Comparison of ENCODE assay signal across 9 cellular contexts in the genomic region with DNA sequence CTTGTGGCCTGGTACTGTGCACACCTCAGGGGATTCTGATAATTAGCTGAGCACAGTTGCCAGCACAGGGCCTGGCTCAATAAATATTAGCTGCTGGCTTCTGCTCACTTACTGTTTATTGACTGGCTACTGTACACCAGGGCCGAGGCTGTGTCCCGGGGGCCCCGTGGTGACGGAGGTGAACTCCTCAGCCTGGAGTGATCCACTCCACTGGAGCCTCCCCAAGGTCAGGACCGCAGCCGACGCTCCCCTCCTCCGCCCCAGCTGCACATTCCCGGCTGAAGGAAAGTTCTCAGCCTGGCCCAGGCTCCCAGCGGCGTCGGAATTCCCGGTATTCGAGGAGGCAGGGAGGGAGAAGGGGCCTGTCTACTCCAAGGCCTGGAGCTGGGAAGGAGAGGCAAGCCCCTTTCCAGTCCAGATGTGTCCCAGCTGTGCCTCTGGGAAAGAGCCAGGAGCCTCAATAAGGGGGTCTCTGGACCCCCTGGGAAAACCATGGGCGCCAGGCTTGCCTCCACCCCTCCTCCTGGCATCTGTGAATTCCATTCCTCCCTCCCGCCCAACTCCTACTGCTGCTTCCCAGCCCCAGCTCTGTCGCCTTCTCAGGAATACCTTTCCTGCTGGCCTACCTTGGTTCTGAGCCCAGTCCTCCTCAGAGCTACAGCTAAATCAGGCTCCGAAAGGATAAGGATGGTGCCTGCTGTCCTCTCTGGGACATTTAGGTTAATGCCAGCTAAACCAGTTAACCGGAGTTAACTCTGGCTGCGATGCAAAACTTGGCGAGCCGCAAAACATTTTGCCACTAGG. TPM values are rescaled to one million over a fixed set of nuclear protein-coding genes. Genes with fewer than 3 reads are reported as not detected.
DNase-seq lines count a peak whose midpoint lies in the region; ATAC-seq and TF ChIP-seq lines count a peak whose summit lies in the region.
"Had no signal": no experiment of that assay in that cellular context is flagged by ENCODE, and none has a peak within 500 bp of the region (broad histone marks: within the 10 kb centered on the region; RNA-seq: fewer than 3 reads in every experiment).

No MANE protein-coding gene starts in this region.

- TF ChIP-seq CTCF in fibroblast of lung (conservative IDR thresholded peaks at IDR 0.05 in 1 of 2, IDR thresholded peaks at IDR 0.05 in 1 of 2; ENCODE audit: low read depth in 1 of 2, low read length in 2 of 2): no peak
- no peak for TF ChIP-seq CTCF in nephron (IDR thresholded peaks at IDR 0.05; ENCODE audit: unreplicated experiment in 3 of 3)

- H3K36me3 ChIP-seq in fibroblast of lung (ENCODE audit: control insufficient read depth, insufficient read depth, low read length): peaks cover 20% of the 10 kb centered on the region

- DNase-seq in AG08395 (ENCODE audit: low spot score): peak; percentile 89
- peak; percentile 92 for DNase-seq in NCI-H226
- DNase-seq in fibroblast of lung (ENCODE audit: low read depth in 2 of 2): peak; percentile 95
- no peak for DNase-seq in ureter (ENCODE audit: low spot score)
- no peak for DNase-seq in stimulated activated CD4-positive, alpha-beta T cell treated with anti-CD3 and anti-CD28 coated beads, Interleukin-2, amount 100 ng/mL, for 48 hours
- DNase-seq in NK-92 treated with Interleukin-12 subunit alpha and Interleukin-12 subunit beta, amount 100 ng/mL, for 24 hours (lab: John Stamatoyannopoulos, UW): no peak

- peak overlapping the region; percentile 40 for H3K4me2 ChIP-seq in fibroblast of lung (ENCODE audit: extremely low read depth, insufficient read depth, low read length)

- H3K9ac ChIP-seq in fibroblast of lung (ENCODE audit: insufficient read depth, low read length): peak overlapping the region; percentile 53

- H4K20me1 ChIP-seq in fibroblast of lung (ENCODE audit: control insufficient read depth, extremely low read depth, insufficient read depth, low read length): no peaks in the 10 kb centered on the region

- peaks cover 12% of the 10 kb centered on the region for H3K4me1 ChIP-seq in fibroblast of lung (ENCODE audit: control insufficient read depth, extremely low read depth, insufficient read depth, low read length)

- peaks cover 31% of the 10 kb centered on the region for H3K36me3 Mint-ChIP-seq in nephron (ENCODE audit: low read depth)
- H3K36me3 Mint-ChIP-seq: activated naive CD8-positive, alpha-beta T cell had no signal

- no peak overlapping the region for H2AFZ ChIP-seq in fibroblast of lung (ENCODE audit: low read length)

- H3K9me3 ChIP-seq in fibroblast of lung (ENCODE audit: control insufficient read depth, insufficient read depth, low read depth, low read length): no peaks in the 10 kb centered on the region

- peaks cover 6% of the 10 kb centered on the region for H3K79me2 ChIP-seq in fibroblast of lung (ENCODE audit: control insufficient read depth, insufficient read depth, low read length)

- no peaks in the 10 kb centered on the region for H3K27me3 ChIP-seq in fibroblast of lung (ENCODE audit: control insufficient read depth, insufficient read depth, low read length)

- peak overlapping the region; percentile 96 to 99 (median 99) for H3K27ac Mint-ChIP-seq in nephron
- H3K27ac Mint-ChIP-seq: activated naive CD8-positive, alpha-beta T cell had no signal

- H3K9me3 Mint-ChIP-seq in nephron: no peaks in the 10 kb centered on the region

- H3K27ac ChIP-seq in fibroblast of lung (ENCODE audit: insufficient read depth, low read length): peak overlapping the region; percentile 94

- peaks cover 30% of the 10 kb centered on the region for H3K4me1 Mint-ChIP-seq in nephron

- H3K4me3 ChIP-seq in fibroblast of lung (replicated peaks in 1 of 4; ENCODE audit: control extremely low read depth in 1 of 4, insufficient read depth in 1 of 4, low read depth in 3 of 4, low read length in 4 of 4): peak overlapping the region in 1 of 4 experiments; percentile 27

- no peak for ATAC-seq in HG03432 (IDR thresholded peaks at IDR 0.05; ENCODE audit: unreplicated experiment)

- H3K27me3 Mint-ChIP-seq in nephron (ENCODE audit: low read depth): no peaks in the 10 kb centered on the region
- H3K27me3 Mint-ChIP-seq: activated naive CD8-positive, alpha-beta T cell had no signal

- H3K4me3 Mint-ChIP-seq in nephron: peak overlapping the region; percentile 38 to 56 (median 48)
- H3K4me3 Mint-ChIP-seq: activated naive CD8-positive, alpha-beta T cell had no signal

RNA-seq across cellular contexts. Expression of gene RPS16, which starts 7.2 kb away (rescaled TPM):
- total RNA-seq in fibroblast of lung: 149 and 271 TPM in 2 replicates
- polyA plus RNA-seq in fibroblast of lung: 1,704 and 1,950 TPM in 2 replicates
- 3,009 and 3,161 TPM in 2 replicates for polyA plus RNA-seq in fibroblast of lung (2012)
- 1,774 and 1,797 TPM in 2 replicates for polyA minus RNA-seq in fibroblast of lung (ENCODE audit: low replicate concordance)
- total RNA-seq in ureter: 2,118 TPM

RNA-seq across cellular contexts. Expression of gene PLEKHG2, which starts 16.0 kb away (rescaled TPM):
- total RNA-seq in fibroblast of lung (12.1 and 13.7 TPM in 2 replicates), ureter (38.8 TPM)
- 10.1 and 13.1 TPM in 2 replicates for polyA plus RNA-seq in fibroblast of lung
- polyA plus RNA-seq in fibroblast of lung (2012): 22.6 and 39.1 TPM in 2 replicates
- polyA minus RNA-seq in fibroblast of lung (ENCODE audit: low replicate concordance): 65.6 and 475 TPM in 2 replicates

RNA-seq across cellular contexts. Expression of gene SUPT5H, which starts 16.9 kb away (rescaled TPM):
- total RNA-seq in fibroblast of lung: 46.0 and 50.2 TPM in 2 replicates
- polyA plus RNA-seq in fibroblast of lung: 77.8 and 87.2 TPM in 2 replicates
- polyA plus RNA-seq in fibroblast of lung (2012): 98.2 and 109 TPM in 2 replicates
- 126 and 137 TPM in 2 replicates for polyA minus RNA-seq in fibroblast of lung (ENCODE audit: low replicate concordance)
- total RNA-seq in ureter: 121 TPM

RNA-seq across cellular contexts. Expression of gene ZFP36, which starts 21.9 kb away (rescaled TPM):
- total RNA-seq in fibroblast of lung: 3.1 and 5.6 TPM in 2 replicates
- 11.4 and 37.3 TPM in 2 replicates for polyA plus RNA-seq in fibroblast of lung
- 50.8 and 140 TPM in 2 replicates for polyA plus RNA-seq in fibroblast of lung (2012)
- 39.7 and 43.5 TPM in 2 replicates for polyA minus RNA-seq in fibroblast of lung (ENCODE audit: low replicate concordance)
- 230 TPM for total RNA-seq in ureter

RNA-seq across cellular contexts. Expression of gene MED29, which starts 37.3 kb away (rescaled TPM):
- 15.4 and 23.0 TPM in 2 replicates for total RNA-seq in fibroblast of lung
- 28.9 and 37.0 TPM in 2 replicates for polyA plus RNA-seq in fibroblast of lung
- 25.6 and 31.1 TPM in 2 replicates for polyA plus RNA-seq in fibroblast of lung (2012)
- 77.9 and 123 TPM in 2 replicates for polyA minus RNA-seq in fibroblast of lung (ENCODE audit: low replicate concordance)
- 51.8 TPM for total RNA-seq in ureter

Comparison
In these comparisons a context has a peak if more than half of its experiments do, and no peak if none do; other contexts are left out.
1. DNase-seq: peak in AG08395 (single experiment), NCI-H226 (single experiment) and fibroblast of lung (2 of 2); none in ureter (single experiment), stimulated activated CD4-positive, alpha-beta T cell treated with anti-CD3 and anti-CD28 coated beads, Interleukin-2, amount 100 ng/mL, for 48 hours (0 of 2) and NK-92 treated with Interleukin-12 subunit alpha and Interleukin-12 subunit beta, amount 100 ng/mL, for 24 hours (single experiment).